In genomic region chr13:38090913-38091312, GRCh38 we compare ENCODE assay signal across 28 cellular contexts.
DNase-seq lines count a peak whose midpoint lies in the region; ATAC-seq, FAIRE-seq and TF ChIP-seq lines count a peak whose summit lies in the region.
"Had no signal": no experiment of that assay in that cellular context is flagged by ENCODE, and none has a peak within 500 bp of the region (broad histone marks: within the 10 kb centered on the region; RNA-seq: fewer than 3 reads in every experiment).

No MANE protein-coding gene starts in this region.

- TF ChIP-seq CTCF in 22Rv1 (IDR thresholded peaks at IDR 0.05) (no peak), HEK293 (tag by site-specific recombination; IDR thresholded peaks at IDR 0.05) (no peak), glutamatergic neuron (IDR thresholded peaks at IDR 0.05; ENCODE audit: partially characterized antibody, unreplicated experiment) (no peak), kidney (IDR thresholded peaks at IDR 0.05; ENCODE audit: borderline replicate concordance, extremely low read depth, insufficient read depth) (no peak), adrenal gland (IDR thresholded peaks at IDR 0.05) (no peak)

- ATAC-seq in HG03521 (IDR thresholded peaks at IDR 0.05; ENCODE audit: unreplicated experiment): no peak
- ATAC-seq: naive thymus-derived CD4-positive, alpha-beta T cell had no signal

- H3K4me3 ChIP-seq in HEK293 (ENCODE audit: low read depth, low read length): no peak overlapping the region
- no peak overlapping the region for H3K4me3 ChIP-seq in kidney (ENCODE audit: low read length in 2 of 2)
- H3K4me3 ChIP-seq in adrenal gland: no peak overlapping the region
- H3K4me3 ChIP-seq: skin epidermis, stomach, thyroid gland had no signal

- no peaks in the 10 kb centered on the region for H3K27me3 ChIP-seq in adrenal gland
- H3K27me3 ChIP-seq: stomach, thyroid gland had no signal

- FAIRE-seq in kidney (lab: Jason Lieb, UNC): no peak
- FAIRE-seq: GM19239, keratinocyte had no signal

- POLR2A ChIA-PET in HEK293 (lab: Yijun Ruan, JAX): no interaction called here

- CTCF ChIA-PET in HEK293 (lab: Yijun Ruan, JAX): no interaction called here

- peak; percentile 15 to 61 for DNase-seq in NCI-H526 (lab: John Stamatoyannopoulos, UW)
- peak; percentile 22 for DNase-seq in glutamatergic neuron
- no peak for DNase-seq in kidney
- no peak for DNase-seq in DMS53 treated with DMSO at 0.1 percent for 48 hours (lab: John Stamatoyannopoulos, UW; ENCODE audit: unreplicated experiment)
- no peak for DNase-seq in adrenal gland
- DNase-seq: ACHN; activated CD4-positive, alpha-beta T cell treated with anti-CD3 and anti-CD28 coated beads, Interleukin-2, amount 50 U/mL, for 48 hours; activated CD4-positive, CD25-positive, alpha-beta regulatory T cell; activated CD8-positive, alpha-beta memory T cell treated with anti-CD3 and anti-CD28 coated beads, Interleukin-2, amount 50 U/mL, for 4 hours; activated naive CD4-positive, alpha-beta T cell treated with anti-CD3 and anti-CD28 coated beads, Interleukin-2, amount 10 ng/mL, durations not matched to agents 7 days and 5 days; amniotic stem cell; DMS79 treated with DMSO at 0.1 percent for 48 hours; Karpas-422; midbrain; naive thymus-derived CD4-positive, alpha-beta T cell; NCI-H1930; NCI-H345; SHP77; stomach; T1000; thyroid gland had no signal

- TF ChIP-seq POLR2A in adrenal gland (IDR thresholded peaks at IDR 0.05): no peak

- H3K36me3 Mint-ChIP-seq in glutamatergic neuron (ENCODE audit: unreplicated experiment): no peaks in the 10 kb centered on the region
- H3K36me3 Mint-ChIP-seq: activated naive CD4-positive, alpha-beta T cell treated with anti-CD3 and anti-CD28 coated beads, Interleukin-2, amount 10 ng/mL, durations not matched to agents 7 days and 5 days; naive thymus-derived CD4-positive, alpha-beta T cell had no signal

- intact Hi-C loops in kidney (cut with DNase I): no loop called here
- intact Hi-C loops in adrenal gland (cut with DNase I): no loop called here

- H3K27ac ChIP-seq in 22Rv1 (0 out of 2 replicates have a peak overlapping the region, but pooled peaks have one; percentile 9), HEK293 (ENCODE audit: extremely low read depth, low read depth, low read length) (no peak overlapping the region), kidney (ENCODE audit: low read depth in 2 of 2, low read length in 2 of 2) (no peak overlapping the region), adrenal gland (no peak overlapping the region)
- H3K27ac ChIP-seq: skin epidermis, stomach, thyroid gland had no signal

- peak overlapping the region; percentile 2 for H3K27ac Mint-ChIP-seq in glutamatergic neuron (ENCODE audit: unreplicated experiment)
- H3K27ac Mint-ChIP-seq: activated naive CD4-positive, alpha-beta T cell treated with anti-CD3 and anti-CD28 coated beads, Interleukin-2, amount 10 ng/mL, durations not matched to agents 7 days and 5 days; activated T-helper 1 cell treated with anti-CD3 and anti-CD28 coated beads, Interleukin-12 subunit alpha, Interleukin-12 subunit beta, Interleukin-2, Interleukin-4 antibody, amounts not matched to agents 30 ng/mL and 10 ng/mL and 1 ng/mL, durations not matched to agents 14 hours and 24 hours and 36 hours; naive thymus-derived CD4-positive, alpha-beta T cell had no signal

- H3K9ac ChIP-seq in kidney (ENCODE audit: low read length in 2 of 2): no peak overlapping the region

- H3K4me1 Mint-ChIP-seq in glutamatergic neuron (ENCODE audit: low read depth, unreplicated experiment): peaks cover 2% of the 10 kb centered on the region
- H3K4me1 Mint-ChIP-seq: activated naive CD4-positive, alpha-beta T cell treated with anti-CD3 and anti-CD28 coated beads, Interleukin-2, amount 10 ng/mL, durations not matched to agents 7 days and 5 days had no signal

- peaks cover 2% of the 10 kb centered on the region for H3K27me3 Mint-ChIP-seq in glutamatergic neuron (ENCODE audit: unreplicated experiment)
- H3K27me3 Mint-ChIP-seq: activated naive CD4-positive, alpha-beta T cell treated with anti-CD3 and anti-CD28 coated beads, Interleukin-2, amount 10 ng/mL, durations not matched to agents 7 days and 5 days; naive thymus-derived CD4-positive, alpha-beta T cell had no signal

- 28 to 63% (median 50%) methylated on average over 2 of the region's 2 CpGs for WGBS in adrenal gland, 4 donors

- H3K4me3 Mint-ChIP-seq in glutamatergic neuron (ENCODE audit: unreplicated experiment): peak overlapping the region; percentile 2
- H3K4me3 Mint-ChIP-seq: activated naive CD4-positive, alpha-beta T cell treated with anti-CD3 and anti-CD28 coated beads, Interleukin-2, amount 10 ng/mL, durations not matched to agents 7 days and 5 days; activated T-helper 1 cell treated with anti-CD3 and anti-CD28 coated beads, Interleukin-12 subunit alpha, Interleukin-12 subunit beta, Interleukin-2, Interleukin-4 antibody, amounts not matched to agents 30 ng/mL and 10 ng/mL and 1 ng/mL, durations not matched to agents 14 hours and 24 hours and 36 hours; naive thymus-derived CD4-positive, alpha-beta T cell had no signal

- H3K9me3 Mint-ChIP-seq in glutamatergic neuron (ENCODE audit: unreplicated experiment): peaks cover 3% of the 10 kb centered on the region

- H3K4me1 ChIP-seq in HEK293 (ENCODE audit: control insufficient read depth, insufficient read depth, low read length) (no peaks in the 10 kb centered on the region), kidney (ENCODE audit: control insufficient read depth in 1 of 2, insufficient read depth in 1 of 2, low read depth in 1 of 2, low read length in 2 of 2) (no peaks in the 10 kb centered on the region), adrenal gland (replicated peaks in 1 of 2) (no peaks in the 10 kb centered on the region)
- H3K4me1 ChIP-seq: stomach, thyroid gland had no signal

- no peaks in the 10 kb centered on the region for H3K36me3 ChIP-seq in HEK293 (ENCODE audit: control insufficient read depth in 2 of 2, insufficient read depth in 1 of 2, low read length in 2 of 2)
- H3K36me3 ChIP-seq in kidney (ENCODE audit: control insufficient read depth in 1 of 2, insufficient read depth in 2 of 2, low read length in 2 of 2): no peaks in the 10 kb centered on the region
- H3K36me3 ChIP-seq in adrenal gland (replicated peaks in 1 of 2): no peaks in the 10 kb centered on the region
- H3K36me3 ChIP-seq: thyroid gland had no signal

- H3K9me3 ChIP-seq in HEK293 (ENCODE audit: control insufficient read depth, insufficient read depth, low read depth, low read length): no peaks in the 10 kb centered on the region
- peaks cover 0 to 8% of the 10 kb centered on the region in 2 donors for H3K9me3 ChIP-seq in kidney (ENCODE audit: control insufficient read depth in 1 of 2, low read length in 2 of 2)
- H3K9me3 ChIP-seq in adrenal gland (replicated peaks in 1 of 3): no peaks in the 10 kb centered on the region
- H3K9me3 ChIP-seq: thyroid gland had no signal

TF ChIP-seq in HEK293, 187 proteins besides CTCF, POLR2A, EP300 and RAD21:
- TF ChIP-seq ZNF48 (tag by site-specific recombination; IDR thresholded peaks at IDR 0.05) (no peak), ZEB2 (tag by site-specific recombination; IDR thresholded peaks at IDR 0.05) (no peak), ZNF596 (tag by site-specific recombination; IDR thresholded peaks at IDR 0.05) (0 out of 2 replicates have a peak, but pooled peaks have one; percentile 63), ZNF610 (tag by site-specific recombination; IDR thresholded peaks at IDR 0.05; ENCODE audit: borderline replicate concordance) (no peak)

Comparison
In these comparisons a context has a peak if more than half of its experiments do, and no peak if none do; other contexts are left out.
1. DNase-seq: peak in NCI-H526 (2 of 2) and glutamatergic neuron (single experiment); none in kidney (single experiment), DMS53 treated with DMSO at 0.1 percent for 48 hours (single experiment) and adrenal gland (0 of 7).